Comparison of ENCODE assay signal across 8 cellular contexts in genomic region chr16:30903002-30903401, GRCh38. TPM values are rescaled to one million over a fixed set of nuclear protein-coding genes. Genes with fewer than 3 reads are reported as not detected.
DNase-seq lines count a peak whose midpoint lies in the region; ATAC-seq and TF ChIP-seq lines count a peak whose summit lies in the region.

No MANE protein-coding gene starts in this region.

- DNase-seq in heart left ventricle (no peak), left cardiac atrium (no peak), mucosa of descending colon (no peak), HuH-7 (ENCODE audit: low spot score) (no peak)
- peak; percentile 45 for DNase-seq in activated naive CD8-positive, alpha-beta T cell treated with anti-CD3 and anti-CD28 coated beads, Interleukin-2, amount 50 U/mL, for 24 hours
- no peak for DNase-seq in stimulated activated CD4-positive, alpha-beta T cell treated with anti-CD3 and anti-CD28 coated beads, Interleukin-4, amount 100 ng/mL, for 24 hours

- H3K4me1 ChIP-seq in heart left ventricle (peaks cover 0 to 35% (median 20%) of the 10 kb centered on the region in 12 donors), mucosa of descending colon (ENCODE audit: low read depth) (peaks cover 3% of the 10 kb centered on the region), urinary bladder (ENCODE audit: insufficient read depth) (no peaks in the 10 kb centered on the region)

- H3K27ac ChIP-seq in heart left ventricle (peak overlapping the region; percentile 68 to 96 (median 92)), urinary bladder (ENCODE audit: low read depth) (peak overlapping the region; percentile 32)

- H3K36me3 ChIP-seq in heart left ventricle (no peaks in the 10 kb centered on the region), mucosa of descending colon (ENCODE audit: low read depth) (no peaks in the 10 kb centered on the region), urinary bladder (ENCODE audit: insufficient read depth) (no peaks in the 10 kb centered on the region)

- H3K4me3 ChIP-seq in heart left ventricle (peak overlapping the region in 8 of 12 donors; percentile 43 to 72 (median 63)), mucosa of descending colon (no peak overlapping the region), urinary bladder (ENCODE audit: low read depth, low read length) (no peak overlapping the region)

- peaks cover 5% of the 10 kb centered on the region for H3K9me3 Mint-ChIP-seq in activated naive CD8-positive, alpha-beta T cell treated with anti-CD3 and anti-CD28 coated beads, Interleukin-2, amount 50 U/mL, for 24 hours

- H3K27me3 ChIP-seq in heart left ventricle: no peaks in the 10 kb centered on the region

- TF ChIP-seq CTCF in heart left ventricle (IDR thresholded peaks at IDR 0.05) (no peak), mucosa of descending colon (IDR thresholded peaks at IDR 0.05) (no peak)

- ATAC-seq in heart left ventricle (peak in 1 of 4 donors; percentile 24), left cardiac atrium (no peak), mucosa of descending colon (peak; percentile 6), GM21360 (IDR thresholded peaks at IDR 0.05; ENCODE audit: unreplicated experiment) (no peak)
- ATAC-seq in activated naive CD8-positive, alpha-beta T cell treated with anti-CD3 and anti-CD28 coated beads, Interleukin-2, amount 50 U/mL, for 24 hours: peak; percentile 48

- peak overlapping the region; percentile 89 for H3K4me3 Mint-ChIP-seq in activated naive CD8-positive, alpha-beta T cell treated with anti-CD3 and anti-CD28 coated beads, Interleukin-2, amount 50 U/mL, for 24 hours

- no peaks in the 10 kb centered on the region for H3K36me3 Mint-ChIP-seq in activated naive CD8-positive, alpha-beta T cell treated with anti-CD3 and anti-CD28 coated beads, Interleukin-2, amount 50 U/mL, for 24 hours (ENCODE audit: low read depth)

- 68 to 78% (median 71%) methylated on average over 4 of the region's 4 CpGs for WGBS in heart left ventricle, 4 donors
- 78% methylated on average over 4 of the region's 4 CpGs for WGBS in urinary bladder

- no peaks in the 10 kb centered on the region for H3K27me3 Mint-ChIP-seq in activated naive CD8-positive, alpha-beta T cell treated with anti-CD3 and anti-CD28 coated beads, Interleukin-2, amount 50 U/mL, for 24 hours

- TF ChIP-seq POLR2A in heart left ventricle (IDR thresholded peaks at IDR 0.05): no peak

- H3K4me1 Mint-ChIP-seq in activated naive CD8-positive, alpha-beta T cell treated with anti-CD3 and anti-CD28 coated beads, Interleukin-2, amount 50 U/mL, for 24 hours: peaks cover 25% of the 10 kb centered on the region

- intact Hi-C loops in heart left ventricle (cut with DNase I) (loop anchor here in 6 of 10 donors (5.0 kb wide), 2 partner anchors 56 to 61 kb away; no protein-coding TSS in a partner anchor), left cardiac atrium (cut with DNase I) (loop anchor here in 1 of 2 donors (2.0 kb wide), 1 partner anchor 58 kb away; no protein-coding TSS in a partner anchor), mucosa of descending colon (cut with DNase I, micrococcal nuclease) (no loop called here)

- H3K9me3 ChIP-seq in heart left ventricle (no peaks in the 10 kb centered on the region), mucosa of descending colon (no peaks in the 10 kb centered on the region)

- H3K27ac Mint-ChIP-seq in activated naive CD8-positive, alpha-beta T cell treated with anti-CD3 and anti-CD28 coated beads, Interleukin-2, amount 50 U/mL, for 24 hours: peak overlapping the region; percentile 98

RNA-seq across cellular contexts. Expression of gene CTF1, which starts 6.6 kb away (rescaled TPM):
- 10 to 100 TPM in 5 of 9 donors, 1 to 10 TPM in 4; 6.4 to 22.2 (median 12.2) TPM for total RNA-seq in heart left ventricle
- 10 to 100 TPM in 1 of 2 donors, 1 to 10 TPM in 1; 3.7 to 13.5 TPM for polyA plus RNA-seq in heart left ventricle
- total RNA-seq in left cardiac atrium: 1 to 10 TPM; 6.8 to 7.3 TPM
- total RNA-seq in mucosa of descending colon: 1 to 10 TPM; 1.1 to 7.6 (median 1.5) TPM
- 2.1 TPM for total RNA-seq in urinary bladder
- polyA plus RNA-seq in urinary bladder: 16.8 TPM

RNA-seq across cellular contexts. Expression of gene BCL7C, which starts 9.1 kb away (rescaled TPM):
- total RNA-seq in heart left ventricle: 10 to 100 TPM; 23.1 to 35.5 (median 28.1) TPM
- 10 to 100 TPM; 30.5 to 43.4 TPM for polyA plus RNA-seq in heart left ventricle
- 10 to 100 TPM; 20.9 to 27.9 TPM for total RNA-seq in left cardiac atrium
- 10 to 100 TPM; 20.8 to 30.6 (median 25.3) TPM for total RNA-seq in mucosa of descending colon
- 31.7 TPM for total RNA-seq in urinary bladder
- 33.2 TPM for polyA plus RNA-seq in urinary bladder

RNA-seq across cellular contexts. Expression of gene FBXL19, which starts 20.4 kb away (rescaled TPM):
- 10 to 100 TPM in 2 of 9 donors, 1 to 10 TPM in 7; 4.5 to 15.5 (median 7.9) TPM for total RNA-seq in heart left ventricle
- 1 to 10 TPM; 7.9 to 9.1 TPM for polyA plus RNA-seq in heart left ventricle
- 10 to 100 TPM in 1 of 2 donors, 1 to 10 TPM in 1; 6.4 to 10.1 TPM for total RNA-seq in left cardiac atrium
- 10 to 100 TPM; 17.6 to 30.3 (median 22.4) TPM for total RNA-seq in mucosa of descending colon
- total RNA-seq in urinary bladder: 9.6 TPM
- polyA plus RNA-seq in urinary bladder: 15.2 TPM

RNA-seq across cellular contexts. Expression of gene ORAI3, which starts 45.9 kb away (rescaled TPM):
- total RNA-seq in heart left ventricle (10 to 100 TPM in 6 of 9 donors, 1 to 10 TPM in 3; 8.5 to 28.9 (median 14.1) TPM), left cardiac atrium (10 to 100 TPM in 1 of 2 donors, 1 to 10 TPM in 1; 8.8 to 14.2 TPM), mucosa of descending colon (10 to 100 TPM; 14.6 to 24.6 (median 15.4) TPM), urinary bladder (16.7 TPM)
- polyA plus RNA-seq in heart left ventricle (10 to 100 TPM in 1 of 2 donors, 1 to 10 TPM in 1; 8.1 to 10.8 TPM), urinary bladder (39.7 TPM)

RNA-seq across cellular contexts. Expression of gene SETD1A, which starts 54.6 kb away (rescaled TPM):
- total RNA-seq in heart left ventricle (10 to 100 TPM in 3 of 9 donors, 1 to 10 TPM in 6; 4.6 to 12.1 (median 9.0) TPM), left cardiac atrium (10 to 100 TPM in 1 of 2 donors, 1 to 10 TPM in 1; 9.2 to 10.9 TPM), mucosa of descending colon (10 to 100 TPM; 13.4 to 24.7 (median 13.7) TPM), urinary bladder (2.9 TPM)
- polyA plus RNA-seq in heart left ventricle (1 to 10 TPM; 8.1 to 9.3 TPM), urinary bladder (14.6 TPM)

Comparison
In these comparisons a context has a peak if more than half of its experiments do, and no peak if none do; other contexts are left out.
1. ATAC-seq: peak in activated naive CD8-positive, alpha-beta T cell treated with anti-CD3 and anti-CD28 coated beads, Interleukin-2, amount 50 U/mL, for 24 hours (single experiment) and mucosa of descending colon (single experiment); none in left cardiac atrium (0 of 2) and GM21360 (single experiment).
2. H3K4me3 ChIP-seq: peak in heart left ventricle (8 of 12); none in mucosa of descending colon (single experiment) and urinary bladder (single experiment).
3. intact Hi-C loops: an anchor here in heart left ventricle (5.0 kb wide); none called in mucosa of descending colon.